8 cellular contexts compared by ENCODE assay signal in genomic region chr7:156892086-156892800, GRCh38. TPM values are rescaled to one million over a fixed set of nuclear protein-coding genes. Genes with fewer than 3 reads are reported as not detected.
A peak's percentile ranks its signal among the peaks of the same experiment; 100 is the strongest.
DNase-seq lines count a peak whose midpoint lies in the region; ATAC-seq and TF ChIP-seq lines count a peak whose summit lies in the region.

No MANE protein-coding gene starts in this region.

- no peak for TF ChIP-seq CTCF in NB4 (IDR thresholded peaks at IDR 0.05; ENCODE audit: low read depth, low read length)
- no peak for TF ChIP-seq CTCF in coronary artery (IDR thresholded peaks at IDR 0.05)
- no peak for TF ChIP-seq CTCF in lower lobe of right lung (IDR thresholded peaks at IDR 0.05)

- no peaks in the 10 kb centered on the region for H3K36me3 ChIP-seq in lower lobe of right lung

- peak overlapping the region; percentile 97 for H3K4me3 ChIP-seq in NB4 (ENCODE audit: low read depth, low read length)
- peak overlapping the region; percentile 100 for H3K4me3 ChIP-seq in coronary artery
- peak overlapping the region; percentile 90 for H3K4me3 ChIP-seq in lower lobe of right lung

- H3K27me3 ChIP-seq in lower lobe of right lung (ENCODE audit: low read depth), result no peaks in the 10 kb centered on the region

- peaks cover 27% of the 10 kb centered on the region for H3K4me1 ChIP-seq in lower lobe of right lung

- DNase-seq in GDM1 (lab: John Stamatoyannopoulos, UW) (peak; percentile 49), H4 (ENCODE audit: low spot score) (peak; percentile 37), NB4 (ENCODE audit: low read depth) (peak; percentile 87), coronary artery (ENCODE audit: low spot score) (peak; percentile 75), lower lobe of right lung (peak; percentile 73), NCI-H2107 treated with DMSO at 0.1 percent for 48 hours (lab: John Stamatoyannopoulos, UW; ENCODE audit: unreplicated experiment) (no peak)
- DNase-seq in activated CD4-positive, alpha-beta T cell treated with anti-CD3 and anti-CD28 coated beads for 24 hours (ENCODE audit: low read depth in 2 of 2), result peak; percentile 39
- DNase-seq in stimulated activated CD8-positive, alpha-beta memory T cell treated with anti-CD3 and anti-CD28 coated beads, Interleukin-12 subunit alpha, Interleukin-12 subunit beta, amount 100 ng/mL, for 1 hour (ENCODE audit: low read depth), result peak; percentile 33

- no peaks in the 10 kb centered on the region for H3K9me3 ChIP-seq in lower lobe of right lung

- TF ChIP-seq POLR2A in NB4 (IDR thresholded peaks at IDR 0.05; ENCODE audit: extremely low read depth, insufficient read length), result no peak

- ATAC-seq in lower lobe of right lung, result peak; percentile 62 to 65

- H3K27ac ChIP-seq in coronary artery, result peak overlapping the region; percentile 84 to 97
- H3K27ac ChIP-seq in lower lobe of right lung, result peak overlapping the region; percentile 95

- intact Hi-C loops in lower lobe of right lung (cut with DNase I), result no loop called here

RNA-seq across cellular contexts. Expression of gene LMBR1, which starts 0.7 kb away (rescaled TPM):
- 31.8 and 48.2 TPM in 2 replicates for total RNA-seq in H4 (2014; rRNA removed; shearing (Covaris generic))
- 71.1 TPM for total RNA-seq in lower lobe of right lung

RNA-seq across cellular contexts. Expression of gene NOM1, which starts 57.3 kb away (rescaled TPM):
- total RNA-seq in H4 (2014; rRNA removed; shearing (Covaris generic)), result 6.9 and 7.1 TPM in 2 replicates
- 16.9 TPM for total RNA-seq in lower lobe of right lung
